Comparison of ENCODE assay signal across 8 cellular contexts in the genomic region with DNA sequence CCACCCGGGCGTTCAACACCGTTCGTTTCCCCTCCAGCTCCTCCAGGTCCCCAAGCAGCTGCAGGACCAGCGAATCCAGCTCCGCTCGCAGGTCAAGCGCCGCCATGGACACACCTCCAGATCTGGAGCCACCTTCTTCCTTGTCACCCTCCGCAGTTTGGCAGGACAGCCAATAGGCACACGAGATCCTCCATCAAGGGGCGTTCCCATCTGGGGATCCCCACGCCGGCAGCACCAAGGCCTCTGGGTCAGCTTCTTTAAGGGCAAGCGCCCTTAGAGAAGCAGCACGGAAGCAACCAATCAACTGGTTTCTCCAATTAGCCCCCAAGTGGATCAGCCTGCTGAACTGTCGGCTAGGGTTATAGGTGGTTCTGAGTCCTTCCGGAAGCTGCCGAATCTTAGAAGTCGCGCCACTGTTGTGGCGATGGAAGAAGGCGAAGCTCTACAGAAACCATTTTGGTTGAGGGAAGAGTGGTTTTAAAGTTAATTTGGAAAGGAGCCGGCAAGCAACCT. TPM values are rescaled to one million over a fixed set of nuclear protein-coding genes. Genes with fewer than 3 reads are reported as not detected.
DNase-seq lines count a peak whose midpoint lies in the region; ATAC-seq, FAIRE-seq and TF ChIP-seq lines count a peak whose summit lies in the region.

No MANE protein-coding gene starts in this region.

- peak; percentile 77 for DNase-seq in GM18507 (ENCODE audit: extremely low spot score, insufficient read length, low read depth)
- peak; percentile 88 for DNase-seq in NCI-H1930 (lab: John Stamatoyannopoulos, UW)
- peak; percentile 85 for DNase-seq in T-helper 22 cell (ENCODE audit: low read depth)
- peak; percentile 90 for DNase-seq in astrocyte (ENCODE audit: low read depth)
- peak; percentile 98 for DNase-seq in hepatic stellate cell (ENCODE audit: low spot score)
- DNase-seq in renal cortical epithelial cell (ENCODE audit: low read depth) = peak; percentile 93
- no peak for DNase-seq in mesenteric fat pad (ENCODE audit: low spot score)

- H3K4me1 Mint-ChIP-seq in astrocyte (ENCODE audit: low read depth, unreplicated experiment) = peaks cover 16% of the 10 kb centered on the region

- H3K9me3 ChIP-seq in astrocyte (ENCODE audit: insufficient read depth, low read depth, low read length) = no peaks in the 10 kb centered on the region

- H3K4me3 Mint-ChIP-seq in astrocyte (ENCODE audit: unreplicated experiment) = peak overlapping the region; percentile 100

- no peak for FAIRE-seq in GM18507 (lab: Jason Lieb, UNC)
- FAIRE-seq in astrocyte (lab: Jason Lieb, UNC) = no peak

- peaks cover 14% of the 10 kb centered on the region for H3K4me1 ChIP-seq in astrocyte (ENCODE audit: insufficient read depth, low read length)

- H3K36me3 Mint-ChIP-seq in astrocyte (ENCODE audit: low read depth, unreplicated experiment) = peaks cover 24% of the 10 kb centered on the region

- ATAC-seq in HG02973 (IDR thresholded peaks at IDR 0.05; ENCODE audit: unreplicated experiment) = peak; percentile 71

- peaks cover 35% of the 10 kb centered on the region for H3K79me2 ChIP-seq in astrocyte (ENCODE audit: insufficient read depth, low read length)

- H3K27ac Mint-ChIP-seq in astrocyte (ENCODE audit: unreplicated experiment) = peak overlapping the region; percentile 98

- peak overlapping the region; percentile 81 for H3K9ac ChIP-seq in astrocyte (ENCODE audit: low read length)

- peaks cover 30% of the 10 kb centered on the region for H3K36me3 ChIP-seq in astrocyte (ENCODE audit: insufficient read depth, low read length)

- TF ChIP-seq CTCF in astrocyte (IDR thresholded peaks at IDR 0.05; ENCODE audit: insufficient read depth, low read depth, low read length) = no peak

- peaks cover 17% of the 10 kb centered on the region for H4K20me1 ChIP-seq in astrocyte (ENCODE audit: insufficient read depth, low read length)

- H3K4me3 ChIP-seq in astrocyte (ENCODE audit: insufficient read depth, low read depth, low read length) = peak overlapping the region; percentile 77

- H3K4me2 ChIP-seq in astrocyte (ENCODE audit: low read length) = peak overlapping the region; percentile 86

- H3K9me3 Mint-ChIP-seq in astrocyte (ENCODE audit: unreplicated experiment) = peaks cover 7% of the 10 kb centered on the region

- H3K27ac ChIP-seq in astrocyte (ENCODE audit: low read depth, low read length) = peak overlapping the region; percentile 76

- peak overlapping the region; percentile 88 for H2AFZ ChIP-seq in astrocyte (ENCODE audit: low read depth, low read length)

- no peaks in the 10 kb centered on the region for H3K27me3 Mint-ChIP-seq in astrocyte (ENCODE audit: low read depth, unreplicated experiment)

- no peaks in the 10 kb centered on the region for H3K27me3 ChIP-seq in astrocyte (ENCODE audit: insufficient read depth, low read length)

RNA-seq across cellular contexts. Expression of a gene that starts 0.6 kb away (rescaled TPM):
- total RNA-seq in astrocyte (65.5 and 78.9 TPM in 2 replicates), renal cortical epithelial cell (96.5 and 102 TPM in 2 replicates), mesenteric fat pad (104 TPM)

RNA-seq across cellular contexts. Expression of a gene that starts 13.8 kb away (rescaled TPM):
- 9.9 and 10.4 TPM in 2 replicates for total RNA-seq in astrocyte
- total RNA-seq in renal cortical epithelial cell = 9.2 and 32.4 TPM in 2 replicates
- total RNA-seq in mesenteric fat pad = 52.2 TPM
